In the genomic region with DNA sequence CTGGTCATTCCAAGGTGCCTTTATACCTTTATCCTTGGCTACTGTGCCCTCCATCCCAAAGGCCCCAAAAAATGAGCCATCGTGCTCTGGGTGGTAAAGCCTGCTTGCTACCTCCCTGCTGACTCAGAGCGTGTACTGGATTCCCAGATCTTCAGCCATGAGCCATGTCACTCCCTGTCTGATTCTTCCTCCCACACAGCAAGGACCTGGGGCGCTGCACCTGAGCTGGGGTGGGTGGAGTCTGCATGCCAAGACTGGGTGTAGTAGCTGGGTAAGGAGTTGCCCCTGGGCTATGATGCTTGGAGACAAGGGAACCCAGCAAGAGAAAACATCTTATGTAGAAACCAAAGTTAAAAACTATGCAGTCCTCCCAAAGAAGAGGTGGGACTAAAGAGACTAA, we compare ENCODE assay signal across 27 cellular contexts. TPM values are rescaled to one million over a fixed set of nuclear protein-coding genes. Genes with fewer than 3 reads are reported as not detected.
DNase-seq lines count a peak whose midpoint lies in the region; ATAC-seq, FAIRE-seq and TF ChIP-seq lines count a peak whose summit lies in the region.
"Had no signal": no experiment of that assay in that cellular context is flagged by ENCODE, and none has a peak within 500 bp of the region (broad histone marks: within the 10 kb centered on the region; RNA-seq: fewer than 3 reads in every experiment).

No MANE protein-coding gene starts in this region.

- CTCF ChIA-PET in PC-3 (lab: Charles Lee), result no interaction called here

- peaks cover 2% of the 10 kb centered on the region for H3K27me3 Mint-ChIP-seq in mesothelial cell of epicardium (ENCODE audit: low read depth)
- H3K27me3 Mint-ChIP-seq: activated naive CD8-positive, alpha-beta T cell treated with anti-CD3 and anti-CD28 coated beads, Interleukin-2, amount 10 ng/mL, durations not matched to agents 7 days and 5 days had no signal

- H3K9me3 ChIP-seq in PC-3 (ENCODE audit: low read length), result no peaks in the 10 kb centered on the region
- no peaks in the 10 kb centered on the region for H3K9me3 ChIP-seq in Peyer's patch

- H3K4me3 Mint-ChIP-seq in mesothelial cell of epicardium, result no peak overlapping the region
- H3K4me3 Mint-ChIP-seq: activated naive CD8-positive, alpha-beta T cell treated with anti-CD3 and anti-CD28 coated beads, Interleukin-2, amount 10 ng/mL, durations not matched to agents 7 days and 5 days; central memory CD8-positive, alpha-beta T cell; neural crest cell; stimulated activated effector memory CD8-positive, alpha-beta T cell treated with anti-CD3 and anti-CD28 coated beads, Interleukin-12 subunit alpha, Interleukin-12 subunit beta, amount 100 ng/mL, for 72 hours had no signal

- no peaks in the 10 kb centered on the region for H4K20me1 ChIP-seq in PC-3 (ENCODE audit: low read length)

- no peak overlapping the region for H3K4me2 ChIP-seq in PC-3 (ENCODE audit: low read length)

- H3K79me2 ChIP-seq in PC-3 (ENCODE audit: low read length), result no peaks in the 10 kb centered on the region
- H3K79me2 ChIP-seq: parathyroid adenoma had no signal

- H3K36me3 ChIP-seq in PC-3 (ENCODE audit: low read depth, low read length) (no peaks in the 10 kb centered on the region), Peyer's patch (no peaks in the 10 kb centered on the region)

- peaks cover 25% of the 10 kb centered on the region for H3K9me3 Mint-ChIP-seq in mesothelial cell of epicardium
- H3K9me3 Mint-ChIP-seq: activated naive CD8-positive, alpha-beta T cell treated with anti-CD3 and anti-CD28 coated beads, Interleukin-2, amount 10 ng/mL, durations not matched to agents 7 days and 5 days; central memory CD8-positive, alpha-beta T cell had no signal

- no peak overlapping the region for H3K4me3 ChIP-seq in PC-3 (ENCODE audit: low read length)
- no peak overlapping the region for H3K4me3 ChIP-seq in Peyer's patch

- TF ChIP-seq POLR2A in GM18505 (IDR thresholded peaks at IDR 0.05; ENCODE audit: borderline replicate concordance, extremely low read depth, insufficient read depth, insufficient read length) (no peak), Peyer's patch (IDR thresholded peaks at IDR 0.05) (no peak)

- intact Hi-C loops in PC-3 (cut with micrococcal nuclease), result no loop called here

- H3K27ac Mint-ChIP-seq in mesothelial cell of epicardium, result peak overlapping the region; percentile 1
- H3K27ac Mint-ChIP-seq: activated naive CD8-positive, alpha-beta T cell treated with anti-CD3 and anti-CD28 coated beads, Interleukin-2, amount 10 ng/mL, durations not matched to agents 7 days and 5 days; stimulated activated effector memory CD8-positive, alpha-beta T cell treated with anti-CD3 and anti-CD28 coated beads, Interleukin-12 subunit alpha, Interleukin-12 subunit beta, amount 100 ng/mL, for 72 hours had no signal

- no peak overlapping the region for H3K9ac ChIP-seq in PC-3 (ENCODE audit: low read length)
- H3K9ac ChIP-seq: parathyroid adenoma had no signal

- H3K4me1 ChIP-seq in PC-3 (ENCODE audit: insufficient read depth, low read length) (no peaks in the 10 kb centered on the region), Peyer's patch (no peaks in the 10 kb centered on the region)
- H3K4me1 ChIP-seq: parathyroid adenoma had no signal

- no peaks in the 10 kb centered on the region for H3K9me2 ChIP-seq in PC-3 (replicated peaks; ENCODE audit: low read length)

- H3K27ac ChIP-seq in PC-3 (ENCODE audit: low read length) (no peak overlapping the region), epithelial cell of prostate (peak overlapping the region; percentile 55), Peyer's patch (no peak overlapping the region)
- H3K27ac ChIP-seq: parathyroid adenoma had no signal

- no peak for TF ChIP-seq CTCF in PC-3 (conservative IDR thresholded peaks at IDR 0.05; ENCODE audit: low read depth, low read length)
- TF ChIP-seq CTCF in mesothelial cell of epicardium (IDR thresholded peaks at IDR 0.05; ENCODE audit: unreplicated experiment), result no peak
- TF ChIP-seq CTCF in Peyer's patch (IDR thresholded peaks at IDR 0.05), result no peak

- POLR2A ChIA-PET in PC-3 (lab: Charles Lee; ENCODE audit: unreplicated experiment), result no interaction called here

- no TSS peak for BruUV-seq in PC-3 (replicated peaks; lab: Mats Ljungman, UMichigan)

- H3K27me3 ChIP-seq in PC-3 (ENCODE audit: low read length), result peaks cover 37% of the 10 kb centered on the region
- H3K27me3 ChIP-seq in Peyer's patch, result no peaks in the 10 kb centered on the region

- no peak overlapping the region for H2AFZ ChIP-seq in PC-3 (ENCODE audit: low read length)
- H2AFZ ChIP-seq: parathyroid adenoma had no signal

- H3K36me3 Mint-ChIP-seq in mesothelial cell of epicardium, result peaks cover 5% of the 10 kb centered on the region
- H3K36me3 Mint-ChIP-seq: activated naive CD8-positive, alpha-beta T cell treated with anti-CD3 and anti-CD28 coated beads, Interleukin-2, amount 10 ng/mL, durations not matched to agents 7 days and 5 days; stimulated activated effector memory CD8-positive, alpha-beta T cell treated with anti-CD3 and anti-CD28 coated beads, Interleukin-12 subunit alpha, Interleukin-12 subunit beta, amount 100 ng/mL, for 72 hours had no signal

- DNase-seq in PC-3, result peak; percentile 44
- DNase-seq in epithelial cell of prostate (ENCODE audit: low read depth, low spot score), result peak; percentile 100
- no peak for DNase-seq in mesothelial cell of epicardium (ENCODE audit: low spot score in 2 of 2, unreplicated experiment in 2 of 2)
- peak; percentile 51 for DNase-seq in urothelium cell line (ENCODE audit: low spot score)
- DNase-seq in activated CD8-positive, alpha-beta memory T cell treated with anti-CD3 and anti-CD28 coated beads, Interleukin-2, amount 50 U/mL, for 4 hours, result no peak
- DNase-seq in Peyer's patch, result no peak
- DNase-seq: activated CD4-positive, CD25-positive, alpha-beta regulatory T cell treated with anti-CD3 and anti-CD28 coated beads, Interleukin-2, amount 50 U/mL, for 72 hours; activated effector memory CD4-positive, alpha-beta T cell treated with Interleukin-2 at 50 U/mL for 16 hours; activated naive CD8-positive, alpha-beta T cell treated with anti-CD3 and anti-CD28 coated beads, Interleukin-2, amount 10 ng/mL, durations not matched to agents 7 days and 5 days; C1 segment of cervical spinal cord; GOT3; IMR-90; NCI-H1105; NCI-H2029; NCI-H69; right cardiac atrium; stimulated activated CD4-positive, alpha-beta T cell treated with anti-CD3 and anti-CD28 coated beads, Interleukin-12 subunit alpha, Interleukin-12 subunit beta, amount 100 ng/mL, for 4 hours; stimulated activated CD4-positive, alpha-beta T cell treated with anti-CD3 and anti-CD28 coated beads, Interleukin-4, amount 100 ng/mL, for 24 hours; T-helper 2 cell had no signal

- H3F3A ChIP-seq in PC-3 (ENCODE audit: low read length, unreplicated experiment), result no peaks in the 10 kb centered on the region

- ATAC-seq in PC-3, result no peak
- no peak for ATAC-seq in GM18505 (IDR thresholded peaks at IDR 0.05; ENCODE audit: unreplicated experiment)
- no peak for ATAC-seq in HG02852 (IDR thresholded peaks at IDR 0.05; ENCODE audit: unreplicated experiment)
- ATAC-seq: stimulated activated effector memory CD8-positive, alpha-beta T cell treated with anti-CD3 and anti-CD28 coated beads, Interleukin-12 subunit alpha, Interleukin-12 subunit beta, amount 100 ng/mL, for 72 hours had no signal

- peak; percentile 82 for FAIRE-seq in urothelium cell line (lab: Jason Lieb, UNC)
- FAIRE-seq: astrocyte, GM12891 had no signal

- H3K4me1 Mint-ChIP-seq in mesothelial cell of epicardium, result peaks cover 5% of the 10 kb centered on the region
- H3K4me1 Mint-ChIP-seq: activated naive CD8-positive, alpha-beta T cell treated with anti-CD3 and anti-CD28 coated beads, Interleukin-2, amount 10 ng/mL, durations not matched to agents 7 days and 5 days; central memory CD8-positive, alpha-beta T cell; stimulated activated effector memory CD8-positive, alpha-beta T cell treated with anti-CD3 and anti-CD28 coated beads, Interleukin-12 subunit alpha, Interleukin-12 subunit beta, amount 100 ng/mL, for 72 hours had no signal

RNA-seq across cellular contexts. Expression of a gene that starts 37.2 kb away (rescaled TPM):
- total RNA-seq in PC-3 (2014; rRNA removed) (not detected in 2 replicates), mesothelial cell of epicardium (104 to 111 TPM (median 107 TPM) in 3 replicates), Peyer's patch (10 to 100 TPM in 3 of 4 donors, 1 to 10 TPM in 1; 5.4 to 18.2 (median 17.0) TPM)
- total RNA-seq: activated naive CD8-positive, alpha-beta T cell treated with anti-CD3 and anti-CD28 coated beads, Interleukin-2, amount 10 ng/mL, durations not matched to agents 7 days and 5 days had no signal

Comparison
In these comparisons a context has a peak if more than half of its experiments do, and no peak if none do; other contexts are left out.
1. DNase-seq: peak in PC-3 (single experiment), epithelial cell of prostate (single experiment) and urothelium cell line (single experiment); none in mesothelial cell of epicardium (0 of 2), activated CD8-positive, alpha-beta memory T cell treated with anti-CD3 and anti-CD28 coated beads, Interleukin-2, amount 50 U/mL, for 4 hours (single experiment) and Peyer's patch (0 of 3).